Comparison of ENCODE assay signal across 23 cellular contexts in the genomic region with DNA sequence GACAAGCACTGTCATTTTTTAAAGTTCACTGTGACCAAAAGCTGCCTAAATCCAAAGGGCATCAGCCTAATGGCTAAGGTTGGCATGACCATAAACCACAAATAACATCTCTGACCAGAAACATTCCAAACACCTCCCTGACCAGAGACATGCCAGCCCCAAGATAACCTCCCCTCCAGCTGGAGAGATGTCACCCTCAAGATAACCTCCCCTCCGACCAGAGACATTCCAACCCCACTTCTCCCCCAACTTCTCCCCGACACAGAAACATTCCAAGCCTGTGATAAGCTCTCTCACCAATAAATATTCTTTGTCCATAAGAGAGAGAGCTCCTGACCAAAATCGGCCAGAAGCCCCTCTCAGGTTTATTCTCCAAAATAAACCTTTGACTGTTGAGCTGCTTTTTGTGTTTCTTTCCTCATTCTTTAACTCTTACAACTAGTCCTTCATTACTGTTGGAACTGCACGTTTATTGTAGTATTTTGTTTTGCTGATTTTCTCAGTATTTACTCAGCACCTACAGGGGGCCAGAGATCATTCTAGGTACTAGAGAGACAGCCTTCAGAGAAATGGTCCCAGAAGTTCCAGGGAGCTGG.
"Had no signal": no experiment of that assay in that cellular context is flagged by ENCODE, and none has a peak within 500 bp of the region (broad histone marks: within the 10 kb centered on the region; RNA-seq: fewer than 3 reads in every experiment).

No MANE protein-coding gene starts in this region.

- H3K9me3 ChIP-seq: gastrocnemius medialis, lower lobe of right lung, pancreas, suprapubic skin, thyroid gland had no signal

- H3K4me1 ChIP-seq: esophagus muscularis mucosa, gastrocnemius medialis, left ventricle myocardium inferior, lower lobe of right lung, pancreas, suprapubic skin, thyroid gland, uterus had no signal

- H3K27ac ChIP-seq: epithelial cell of prostate, esophagus muscularis mucosa, gastrocnemius medialis, left ventricle myocardium inferior, lower lobe of right lung, pancreas, suprapubic skin, thyroid gland, uterus had no signal

- H3K36me3 ChIP-seq: gastrocnemius medialis, lower lobe of right lung, pancreas, uterus had no signal

- ATAC-seq: gastrocnemius medialis; left cardiac atrium; lower lobe of right lung; pancreas; right cardiac atrium; stimulated activated effector memory CD8-positive, alpha-beta T cell treated with anti-CD3 and anti-CD28 coated beads, Interleukin-12 subunit alpha, Interleukin-12 subunit beta, amount 100 ng/mL, for 72 hours; stimulated activated naive CD8-positive, alpha-beta T cell treated with anti-CD3 and anti-CD28 coated beads, Interleukin-15, Interleukin-2, amounts not matched to agents 100 U/mL and 50 U/mL, for 24 hours had no signal

- FAIRE-seq: endometrium, kidney, pancreas had no signal

- DNase-seq: cortex of kidney; effector memory CD4-positive, alpha-beta T cell; gastrocnemius medialis; glutamatergic neuron; immature natural killer cell; kidney; left cardiac atrium; left ventricle myocardium inferior; lower lobe of right lung; naive B cell; occipital lobe; pancreas; right cardiac atrium; stimulated activated CD4-positive, alpha-beta T cell treated with anti-CD3 and anti-CD28 coated beads, Interleukin-4, amount 100 ng/mL, for 1 hour; stimulated activated CD8-positive, alpha-beta memory T cell treated with anti-CD3 and anti-CD28 coated beads, Interleukin-4, amount 100 ng/mL, for 48 hours; stimulated activated naive CD8-positive, alpha-beta T cell treated with anti-CD3 and anti-CD28 coated beads, Interleukin-15, Interleukin-2, amounts not matched to agents 100 U/mL and 50 U/mL, for 24 hours; thyroid gland; uterus had no signal

- H3K4me3 ChIP-seq: esophagus muscularis mucosa, gastrocnemius medialis, left ventricle myocardium inferior, lower lobe of right lung, pancreas, suprapubic skin, thyroid gland, uterus had no signal

- H3K27me3 ChIP-seq: esophagus muscularis mucosa, gastrocnemius medialis, pancreas, suprapubic skin, thyroid gland, uterus had no signal
